Comparison of ENCODE assay signal across 13 cellular contexts in genomic region chr12:22658214-22658613, GRCh38. TPM values are rescaled to one million over a fixed set of nuclear protein-coding genes. Genes with fewer than 3 reads are reported as not detected.
A peak's percentile ranks its signal among the peaks of the same experiment; 100 is the strongest.
DNase-seq lines count a peak whose midpoint lies in the region; ATAC-seq and TF ChIP-seq lines count a peak whose summit lies in the region.
"Had no signal": no experiment of that assay in that cellular context is flagged by ENCODE, and none has a peak within 500 bp of the region (broad histone marks: within the 10 kb centered on the region; RNA-seq: fewer than 3 reads in every experiment).

No MANE protein-coding gene starts in this region.

- DNase-seq in AG04449 (ENCODE audit: low read depth, low spot score) (peak; percentile 21), glomerular visceral epithelial cell (ENCODE audit: extremely low spot score) (peak; percentile 71), NCI-H345 treated with DMSO at 0.1 percent for 48 hours (lab: John Stamatoyannopoulos, UW; ENCODE audit: unreplicated experiment) (no peak), GM10266 (ENCODE audit: extremely low spot score) (no peak), ascending aorta (ENCODE audit: low spot score in 2 of 2) (no peak)
- DNase-seq in activated T-cell treated with anti-CD3 and anti-CD28 coated beads, Interleukin-2, amount 50 U/mL, for 4 hours: no peak
- DNase-seq: effector memory CD8-positive, alpha-beta T cell; left ventricle myocardium inferior; Right ventricle myocardium superior had no signal

- H3K4me3 ChIP-seq in AG04449 (ENCODE audit: low read depth, low read length) (no peak overlapping the region), ascending aorta (no peak overlapping the region)
- H3K4me3 ChIP-seq: left ventricle myocardium inferior, suprapubic skin had no signal

- no peaks in the 10 kb centered on the region for H3K9me3 Mint-ChIP-seq in activated T-cell treated with anti-CD3 and anti-CD28 coated beads, Interleukin-2, amount 50 U/mL, for 4 hours
- H3K9me3 Mint-ChIP-seq: effector memory CD8-positive, alpha-beta T cell had no signal

- intact Hi-C loops in ascending aorta (cut with DNase I): no loop called here

- peaks cover 3 to 6% of the 10 kb centered on the region in 2 donors for H3K36me3 ChIP-seq in ascending aorta

- peak; percentile 52 for ATAC-seq in GM18520 (IDR thresholded peaks at IDR 0.05; ENCODE audit: unreplicated experiment)
- ATAC-seq in activated T-cell treated with anti-CD3 and anti-CD28 coated beads, Interleukin-2, amount 50 U/mL, for 4 hours: peak; percentile 98
- ATAC-seq in GM18511 (IDR thresholded peaks at IDR 0.05; ENCODE audit: unreplicated experiment): no peak
- ATAC-seq: effector memory CD8-positive, alpha-beta T cell; sciatic nerve had no signal

- peaks cover 24% of the 10 kb centered on the region for H3K36me3 Mint-ChIP-seq in activated T-cell treated with anti-CD3 and anti-CD28 coated beads, Interleukin-2, amount 50 U/mL, for 4 hours (ENCODE audit: insufficient read depth)

- CTCF ChIA-PET in AG04449 (lab: Yijun Ruan, JAX): interaction anchor here (0.6 kb wide), 1 partner anchor 199 kb away, joined by 3 read pairs; no protein-coding TSS in a partner anchor

- POLR2A ChIA-PET in AG04449 (lab: Yijun Ruan, JAX): no interaction called here

- H3K27me3 Mint-ChIP-seq in activated T-cell treated with anti-CD3 and anti-CD28 coated beads, Interleukin-2, amount 50 U/mL, for 4 hours (ENCODE audit: low read depth): no peaks in the 10 kb centered on the region
- H3K27me3 Mint-ChIP-seq: effector memory CD8-positive, alpha-beta T cell had no signal

- H3K4me1 ChIP-seq in ascending aorta: no peaks in the 10 kb centered on the region

- H3K27me3 ChIP-seq in ascending aorta: no peaks in the 10 kb centered on the region
- H3K27me3 ChIP-seq: suprapubic skin had no signal

- H3K9me3 ChIP-seq in ascending aorta: no peaks in the 10 kb centered on the region
- H3K9me3 ChIP-seq: left ventricle myocardium inferior, suprapubic skin had no signal

- no peak overlapping the region for H3K27ac ChIP-seq in ascending aorta
- H3K27ac ChIP-seq: left ventricle myocardium inferior, suprapubic skin had no signal

- peaks cover 28% of the 10 kb centered on the region for H3K4me1 Mint-ChIP-seq in activated T-cell treated with anti-CD3 and anti-CD28 coated beads, Interleukin-2, amount 50 U/mL, for 4 hours (ENCODE audit: low read depth)

- TF ChIP-seq CTCF in AG04449 (IDR thresholded peaks at IDR 0.05; ENCODE audit: insufficient read depth, low read length, missing control alignments): no peak
- no peak for TF ChIP-seq CTCF in GM10266 (IDR thresholded peaks at IDR 0.05; ENCODE audit: control insufficient read depth, insufficient read depth, low read depth, missing control alignments)
- no peak for TF ChIP-seq CTCF in ascending aorta (IDR thresholded peaks at IDR 0.05)

- H3K4me3 Mint-ChIP-seq in activated T-cell treated with anti-CD3 and anti-CD28 coated beads, Interleukin-2, amount 50 U/mL, for 4 hours: peak overlapping the region; percentile 9
- H3K4me3 Mint-ChIP-seq: effector memory CD8-positive, alpha-beta T cell had no signal

RNA-seq across cellular contexts. Expression of gene ETNK1, which starts 33.2 kb away (rescaled TPM):
- 10 to 100 TPM; 74.7 to 78.3 (median 76.1) TPM for total RNA-seq in activated T-cell treated with anti-CD3 and anti-CD28 coated beads, Interleukin-2, amount 50 U/mL, for 4 hours
- total RNA-seq in ascending aorta: 13.9 TPM

Comparison
In these comparisons a context has a peak if more than half of its experiments do, and no peak if none do; other contexts are left out.
1. DNase-seq: peak in AG04449 (single experiment) and glomerular visceral epithelial cell (single experiment); none in activated T-cell treated with anti-CD3 and anti-CD28 coated beads, Interleukin-2, amount 50 U/mL, for 4 hours (single experiment), NCI-H345 treated with DMSO at 0.1 percent for 48 hours (single experiment), GM10266 (single experiment) and ascending aorta (0 of 2).